In the genomic region with DNA sequence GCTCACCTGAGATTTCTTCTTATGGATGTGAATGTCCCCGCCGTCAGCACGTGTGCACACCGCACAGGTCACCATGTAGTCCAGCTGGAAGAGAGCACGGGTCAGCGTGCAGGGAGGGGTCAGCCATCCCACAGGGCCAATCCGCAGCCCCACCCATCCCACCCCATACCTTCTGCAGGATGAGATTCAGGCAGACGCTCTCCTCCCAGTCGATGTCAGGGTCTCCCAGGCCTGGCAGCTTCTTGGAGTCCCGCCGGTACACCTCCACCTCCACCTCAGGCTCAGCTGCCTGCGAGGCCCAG, we compare ENCODE assay signal across 14 cellular contexts. TPM values are rescaled to one million over a fixed set of nuclear protein-coding genes. Genes with fewer than 3 reads are reported as not detected.
DNase-seq lines count a peak whose midpoint lies in the region; ATAC-seq and TF ChIP-seq lines count a peak whose summit lies in the region.
"Had no signal": no experiment of that assay in that cellular context is flagged by ENCODE, and none has a peak within 500 bp of the region (broad histone marks: within the 10 kb centered on the region; RNA-seq: fewer than 3 reads in every experiment).

No MANE protein-coding gene starts in this region.

- no peaks in the 10 kb centered on the region; the same call in 1 of the 2 replicates for H3F3A ChIP-seq in GM23338 (replicated peaks; ENCODE audit: low read depth)

- H3K4me3 ChIP-seq in GM23338: no peak overlapping the region
- H3K4me3 ChIP-seq in sigmoid colon: no peak overlapping the region
- H3K4me3 ChIP-seq: GM23248, HAP-1 had no signal

- no peaks in the 10 kb centered on the region; the same call in 1 of the 2 replicates for H3K36me3 ChIP-seq in GM23338 (ENCODE audit: insufficient read depth)
- H3K36me3 ChIP-seq in sigmoid colon: peaks cover 0 to 50% (median 37%) of the 10 kb centered on the region in 4 donors

- H3K4me3 Mint-ChIP-seq in activated CD4-positive, alpha-beta T cell treated with anti-CD3 and anti-CD28 coated beads, Interleukin-2, amount 10 ng/mL, durations not matched to agents 7 days and 5 days: no peak overlapping the region
- H3K4me3 Mint-ChIP-seq in GM23338: no peak overlapping the region
- H3K4me3 Mint-ChIP-seq: CD14-positive monocyte had no signal

- no peaks in the 10 kb centered on the region for H3K9me2 ChIP-seq in GM23338 (ENCODE audit: insufficient read depth)

- no peak for DNase-seq in activated CD4-positive, alpha-beta T cell treated with anti-CD3 and anti-CD28 coated beads, Interleukin-2, amount 10 ng/mL, durations not matched to agents 7 days and 5 days
- DNase-seq in activated CD4-positive, alpha-beta T cell treated with anti-CD3 and anti-CD28 coated beads for 4 hours: no peak
- DNase-seq in GM23338 (ENCODE audit: low spot score): no peak
- peak; percentile 38 for DNase-seq in sigmoid colon
- DNase-seq in NAMALWA (ENCODE audit: low spot score): no peak
- DNase-seq in left colon: no peak
- DNase-seq in stimulated activated naive CD8-positive, alpha-beta T cell treated with anti-CD3 and anti-CD28 coated beads, Interleukin-15, Interleukin-2, amounts not matched to agents 100 U/mL and 50 U/mL, for 24 hours: no peak
- DNase-seq: DMS53, GF-D8, GM23248 had no signal

- no peak overlapping the region for H3K4me2 ChIP-seq in GM23338

- H3K79me2 ChIP-seq in GM23338 (replicated peaks; ENCODE audit: insufficient read depth): no peaks in the 10 kb centered on the region

- ATAC-seq in GM23338 (no peak), left colon (no peak)
- no peak for ATAC-seq in stimulated activated naive CD8-positive, alpha-beta T cell treated with anti-CD3 and anti-CD28 coated beads, Interleukin-15, Interleukin-2, amounts not matched to agents 100 U/mL and 50 U/mL, for 24 hours

- no peaks in the 10 kb centered on the region for H4K20me1 ChIP-seq in GM23338 (replicated peaks; ENCODE audit: insufficient read depth)

- no peaks in the 10 kb centered on the region for H3K36me3 Mint-ChIP-seq in activated CD4-positive, alpha-beta T cell treated with anti-CD3 and anti-CD28 coated beads, Interleukin-2, amount 10 ng/mL, durations not matched to agents 7 days and 5 days (ENCODE audit: low read depth)
- H3K36me3 Mint-ChIP-seq in GM23338 (ENCODE audit: low read depth): peaks cover 9% of the 10 kb centered on the region; the same call in 2 of the 3 replicates

- H3K27ac ChIP-seq in GM23338 (ENCODE audit: low read depth): no peak overlapping the region
- peak overlapping the region; percentile 8 for H3K27ac ChIP-seq in angular gyrus (ENCODE audit: low read depth, low read length)
- no peak overlapping the region for H3K27ac ChIP-seq in sigmoid colon
- H3K27ac ChIP-seq: 22Rv1, GM23248 had no signal

- H3K4me1 ChIP-seq in GM23338 (ENCODE audit: insufficient read depth) (no peaks in the 10 kb centered on the region), sigmoid colon (peaks cover 0 to 41% (median 33%) of the 10 kb centered on the region in 4 donors)
- H3K4me1 ChIP-seq: HAP-1 had no signal

- no peak for TF ChIP-seq CTCF in GM23338 (conservative IDR thresholded peaks at IDR 0.05; ENCODE audit: low read depth in 2 of 2)
- no peak for TF ChIP-seq CTCF in sigmoid colon (IDR thresholded peaks at IDR 0.05)

- peak overlapping the region; percentile 54 for H3K27ac Mint-ChIP-seq in activated CD4-positive, alpha-beta T cell treated with anti-CD3 and anti-CD28 coated beads, Interleukin-2, amount 10 ng/mL, durations not matched to agents 7 days and 5 days
- H3K27ac Mint-ChIP-seq in GM23338: 0 out of 2 replicates have a peak overlapping the region, but pooled peaks have one; percentile 37

- POLR2A ChIA-PET in activated CD4-positive, alpha-beta T cell treated with anti-CD3 and anti-CD28 coated beads, Interleukin-2, amount 10 ng/mL, durations not matched to agents 7 days and 5 days (lab: Charles Lee): no interaction called here

- TF ChIP-seq EP300 in sigmoid colon (IDR thresholded peaks at IDR 0.05): no peak

- intact Hi-C loops in sigmoid colon (cut with DNase I): no loop called here
- intact Hi-C loops in left colon (cut with DNase I, micrococcal nuclease): no loop called here

- no peaks in the 10 kb centered on the region for H3K4me1 Mint-ChIP-seq in activated CD4-positive, alpha-beta T cell treated with anti-CD3 and anti-CD28 coated beads, Interleukin-2, amount 10 ng/mL, durations not matched to agents 7 days and 5 days
- H3K4me1 Mint-ChIP-seq in GM23338: peaks cover 18% of the 10 kb centered on the region

- H2AFZ ChIP-seq in GM23338: no peak overlapping the region
- H2AFZ ChIP-seq: GM23248 had no signal

- H3K27me3 Mint-ChIP-seq in activated CD4-positive, alpha-beta T cell treated with anti-CD3 and anti-CD28 coated beads, Interleukin-2, amount 10 ng/mL, durations not matched to agents 7 days and 5 days: no peaks in the 10 kb centered on the region
- H3K27me3 Mint-ChIP-seq in GM23338 (ENCODE audit: insufficient read depth, low read depth, poor library complexity): peaks cover 18% of the 10 kb centered on the region

- no peak for TF ChIP-seq POLR2A in sigmoid colon (IDR thresholded peaks at IDR 0.05)

- 92% methylated on average over 12 of the region's 12 CpGs for WGBS in sigmoid colon, 2 donors

- no peaks in the 10 kb centered on the region for H3K9me3 Mint-ChIP-seq in activated CD4-positive, alpha-beta T cell treated with anti-CD3 and anti-CD28 coated beads, Interleukin-2, amount 10 ng/mL, durations not matched to agents 7 days and 5 days
- H3K9me3 Mint-ChIP-seq in GM23338: no peaks in the 10 kb centered on the region

- no peaks in the 10 kb centered on the region for H3K9me3 ChIP-seq in sigmoid colon
- H3K9me3 ChIP-seq: HAP-1 had no signal

- CTCF ChIA-PET in activated CD4-positive, alpha-beta T cell treated with anti-CD3 and anti-CD28 coated beads, Interleukin-2, amount 10 ng/mL, durations not matched to agents 7 days and 5 days (lab: Charles Lee): interaction anchor here (1.4 kb wide), 1 partner anchor 21 kb away, joined by 6 read pairs; no protein-coding TSS in a partner anchor

- no peaks in the 10 kb centered on the region for H3K27me3 ChIP-seq in GM23338 (ENCODE audit: insufficient read depth)
- no peaks in the 10 kb centered on the region for H3K27me3 ChIP-seq in sigmoid colon

RNA-seq across cellular contexts. Expression of a gene that starts 35.1 kb away (rescaled TPM):
- total RNA-seq in activated CD4-positive, alpha-beta T cell treated with anti-CD3 and anti-CD28 coated beads, Interleukin-2, amount 10 ng/mL, durations not matched to agents 7 days and 5 days: 10 to 100 TPM; 13.3 to 17.8 TPM
- 78.6 and 81.8 TPM in 2 replicates for total RNA-seq in GM23338 (2014; rRNA removed; shearing (Covaris generic))
- 15.0 and 19.1 TPM in 2 replicates for polyA plus RNA-seq in GM23338 (2016; fragmentation: Nextera tagmentation; extraction: Ambion mirVana)
- 10 to 100 TPM; 25.7 to 56.5 (median 30.7) TPM for total RNA-seq in sigmoid colon
- polyA plus RNA-seq in sigmoid colon: 10 to 100 TPM; 14.4 to 34.1 (median 26.4) TPM
- total RNA-seq in left colon: 10 to 100 TPM; 36.0 to 52.2 TPM

RNA-seq across cellular contexts. Expression of a gene that starts 41.9 kb away (rescaled TPM):
- 100 to 1,000 TPM; 180 to 183 TPM for total RNA-seq in activated CD4-positive, alpha-beta T cell treated with anti-CD3 and anti-CD28 coated beads, Interleukin-2, amount 10 ng/mL, durations not matched to agents 7 days and 5 days
- total RNA-seq in GM23338 (2014; rRNA removed; shearing (Covaris generic)): 96.6 and 97.4 TPM in 2 replicates
- 43.7 and 45.9 TPM in 2 replicates for polyA plus RNA-seq in GM23338 (2016; fragmentation: Nextera tagmentation; extraction: Ambion mirVana)
- total RNA-seq in sigmoid colon: 10 to 100 TPM; 23.2 to 28.5 (median 26.8) TPM
- 10 to 100 TPM; 10.8 to 27.8 (median 22.2) TPM for polyA plus RNA-seq in sigmoid colon
- total RNA-seq in left colon: 10 to 100 TPM; 56.4 to 65.9 TPM
